ENCODE assay signal across 8 cellular contexts in the genomic region with DNA sequence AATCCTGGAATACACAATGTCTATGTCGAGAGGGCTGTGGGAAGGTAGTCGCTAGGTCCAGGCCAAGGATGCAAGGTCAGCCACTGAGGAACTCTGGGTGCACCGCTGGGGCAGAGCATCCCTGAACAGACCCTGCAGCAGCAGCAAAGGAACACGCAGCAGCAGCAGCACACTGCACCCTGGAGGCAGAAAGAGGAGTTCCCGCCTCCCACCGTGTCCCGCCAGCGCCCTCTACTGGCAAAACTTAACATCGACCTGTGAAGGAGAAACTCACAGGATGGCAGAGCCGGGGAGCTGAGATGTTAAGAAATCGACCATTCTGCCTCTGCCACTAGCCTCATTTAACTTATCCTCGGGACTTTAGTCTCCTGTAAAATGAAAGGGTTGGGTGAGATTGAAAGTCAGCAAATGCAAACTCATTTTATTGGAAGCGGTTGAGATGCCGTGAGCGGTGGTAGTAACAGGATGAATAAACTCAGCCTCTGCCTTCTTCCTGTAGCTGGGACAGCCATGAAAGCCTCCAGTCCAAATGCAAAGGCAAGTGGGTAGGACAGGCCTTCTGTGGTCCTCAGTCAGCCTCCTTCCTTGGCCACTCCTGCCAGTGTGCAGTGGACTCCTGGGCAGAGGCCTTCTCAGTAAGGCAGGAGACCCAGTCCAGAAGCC. TPM values are rescaled to one million over a fixed set of nuclear protein-coding genes. Genes with fewer than 3 reads are reported as not detected.
DNase-seq lines count a peak whose midpoint lies in the region; ATAC-seq and TF ChIP-seq lines count a peak whose summit lies in the region.

No MANE protein-coding gene starts in this region.

- DNase-seq in BE2C = peak; percentile 87
- peak; percentile 59 for DNase-seq in NCI-H226
- peak; percentile 4 to 5 for DNase-seq in activated CD4-positive, alpha-beta T cell treated with anti-CD3 and anti-CD28 coated beads, Interleukin-2, amount 50 U/mL, for 24 hours (ENCODE audit: low read depth in 1 of 2, low spot score in 1 of 2)
- DNase-seq in fibroblast of the aortic adventitia (ENCODE audit: low read depth) = peak; percentile 51
- DNase-seq in psoas muscle = peak; percentile 18 to 56
- DNase-seq in hippocampal formation (lab: John Stamatoyannopoulos, UW) = no peak

- WGBS in psoas muscle, 3 donors = 38 to 50% (median 44%) methylated on average over 15 of the region's 15 CpGs

- no peaks in the 10 kb centered on the region for H3K4me1 ChIP-seq in BE2C
- H3K4me1 ChIP-seq in psoas muscle = peaks cover 3% of the 10 kb centered on the region

- TF ChIP-seq CTCF in BE2C (IDR thresholded peaks at IDR 0.05; ENCODE audit: low read depth, low read length) (peak; percentile 100), fibroblast of the aortic adventitia (IDR thresholded peaks at IDR 0.05; ENCODE audit: insufficient read depth, low read length) (peak; percentile 93), psoas muscle (IDR thresholded peaks at IDR 0.05) (peak; percentile 43)

- H3K4me3 ChIP-seq in BE2C (ENCODE audit: low read depth, low read length) (no peak overlapping the region), fibroblast of the aortic adventitia (ENCODE audit: low read depth, low read length) (no peak overlapping the region), psoas muscle (no peak overlapping the region)

- H3K27ac ChIP-seq in psoas muscle = no peak overlapping the region

- intact Hi-C loops in psoas muscle (cut with DNase I) = loop anchor here in 1 of 2 donors (5.0 kb wide), 1 partner anchor 240 kb away; no protein-coding TSS in a partner anchor

- ATAC-seq in GM18511 (IDR thresholded peaks at IDR 0.05; ENCODE audit: unreplicated experiment) (peak; percentile 72), HG03066 (IDR thresholded peaks at IDR 0.05; ENCODE audit: low read depth, unreplicated experiment) (peak; percentile 86), psoas muscle (peak in 2 of 4 donors; percentile 33 to 44)

- H3K9me3 ChIP-seq in BE2C = no peaks in the 10 kb centered on the region
- no peaks in the 10 kb centered on the region for H3K9me3 ChIP-seq in psoas muscle

- H3K36me3 ChIP-seq in BE2C (no peaks in the 10 kb centered on the region), psoas muscle (ENCODE audit: insufficient read depth in 1 of 2, low read depth in 1 of 2) (no peaks in the 10 kb centered on the region)

- peaks cover 8% of the 10 kb centered on the region for H3K27me3 ChIP-seq in BE2C
- H3K27me3 ChIP-seq in psoas muscle (ENCODE audit: insufficient read depth in 3 of 3, low read length in 2 of 3) = no peaks in the 10 kb centered on the region

RNA-seq across cellular contexts. Expression of gene STAB2, which starts 45.6 kb away (rescaled TPM):
- polyA plus RNA-seq in BE2C (2012; ENCODE audit: insufficient read depth, insufficient read length, low read depth) = not detected
- total RNA-seq in fibroblast of the aortic adventitia (ENCODE audit: low replicate concordance) = 0.08 TPM in 1 of 2 replicates, not detected in the other
- total RNA-seq in psoas muscle = under 1 TPM in 3 of 4 donors, not detected in 1; 0.04 to 0.32 (median 0.21) TPM
- under 1 TPM in 2 of 3 donors, not detected in 1; under 0.01 to 0.06 TPM for polyA plus RNA-seq in psoas muscle

Comparison
In these comparisons a context has a peak if more than half of its experiments do, and no peak if none do; other contexts are left out.
1. DNase-seq: peak in BE2C (single experiment), NCI-H226 (single experiment), activated CD4-positive, alpha-beta T cell treated with anti-CD3 and anti-CD28 coated beads, Interleukin-2, amount 50 U/mL, for 24 hours (2 of 2), fibroblast of the aortic adventitia (single experiment) and psoas muscle (2 of 2); none in hippocampal formation (0 of 2).
2. CTCF ChIP-seq: peak in every context shown above with its lines; median percentile 100 in BE2C; 93 in fibroblast of the aortic adventitia; 43 in psoas muscle.